10 cellular contexts compared by ENCODE assay signal in the genomic region with DNA sequence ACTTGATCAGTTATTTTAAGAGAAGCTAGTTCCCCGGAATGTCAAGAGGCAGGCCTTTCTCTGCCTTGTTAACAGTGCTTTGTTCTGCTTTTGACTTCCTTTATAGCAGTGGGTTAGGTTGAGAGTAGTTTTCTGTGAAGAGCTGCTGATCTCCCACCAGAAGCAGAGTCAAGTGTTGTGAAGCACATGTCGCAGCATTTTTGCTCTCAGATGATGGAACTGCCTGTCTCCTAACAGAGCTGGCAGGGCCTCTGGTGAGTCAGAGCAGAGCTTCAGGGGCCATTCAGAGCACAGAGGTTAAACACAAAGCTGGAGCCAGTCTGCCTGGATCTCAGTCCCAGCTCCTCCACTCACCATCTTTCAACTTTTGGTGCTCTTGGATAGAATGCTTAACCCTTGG.
DNase-seq lines count a peak whose midpoint lies in the region; ATAC-seq, FAIRE-seq and TF ChIP-seq lines count a peak whose summit lies in the region.
"Had no signal": no experiment of that assay in that cellular context is flagged by ENCODE, and none has a peak within 500 bp of the region (broad histone marks: within the 10 kb centered on the region; RNA-seq: fewer than 3 reads in every experiment).

No MANE protein-coding gene starts in this region.

- 0 out of 2 replicates have a peak overlapping the region, but pooled peaks have one; percentile 21 for H3K23ac ChIP-seq in IMR-90 (ENCODE audit: low read depth, low read length)

- peak overlapping the region; percentile 12 for H3K18ac ChIP-seq in IMR-90 (ENCODE audit: low read depth, low read length)

- DNase-seq in COLO668 (lab: John Stamatoyannopoulos, UW; ENCODE audit: unreplicated experiment) (peak; percentile 22), IMR-90 (peak; percentile 80), brain pericyte (ENCODE audit: low read depth, low spot score) (peak; percentile 5), lung (ENCODE audit: low spot score) (no peak), G401 (ENCODE audit: low spot score) (no peak), D721Med (ENCODE audit: insufficient read length, low spot score) (no peak)
- DNase-seq in activated naive CD8-positive, alpha-beta T cell treated with anti-CD3 and anti-CD28 coated beads for 36 hours, result no peak
- DNase-seq: stimulated activated CD4-positive, alpha-beta T cell treated with anti-CD3 and anti-CD28 coated beads, Interleukin-4, amount 100 ng/mL, for 24 hours had no signal

- H2AK9ac ChIP-seq in IMR-90 (replicated peaks; ENCODE audit: low read depth, low read length, poor library complexity), result peak overlapping the region; percentile 8

- no peak overlapping the region for H3K27ac Mint-ChIP-seq in activated naive CD8-positive, alpha-beta T cell treated with anti-CD3 and anti-CD28 coated beads for 36 hours

- CTCF ChIA-PET in IMR-90 (lab: Yijun Ruan, JAX), result interaction anchor here (0.7 to 1.4 kb wide), 5 partner anchors 10 to 1075 kb away, joined by 3 to 4 read pairs (median 3); no protein-coding TSS in a partner anchor

- peak overlapping the region; percentile 27 to 91 for H4K8ac ChIP-seq in IMR-90 (ENCODE audit: low read depth in 2 of 2, low read length in 2 of 2)

- peak overlapping the region; percentile 25 for H4K5ac ChIP-seq in IMR-90 (ENCODE audit: low read depth, low read length)

- no peaks in the 10 kb centered on the region for H3K9me3 Mint-ChIP-seq in activated naive CD8-positive, alpha-beta T cell treated with anti-CD3 and anti-CD28 coated beads for 36 hours

- H2BK120ac ChIP-seq in IMR-90 (ENCODE audit: low read depth, low read length), result peak overlapping the region; percentile 90

- H3K27ac ChIP-seq in IMR-90 (ENCODE audit: insufficient read depth, low read length), result peak overlapping the region; percentile 54
- H3K27ac ChIP-seq in lung (ENCODE audit: low read depth in 1 of 2, low read length in 1 of 2), result no peak overlapping the region
- H3K27ac ChIP-seq: KMS-11 had no signal

- in situ Hi-C loops in IMR-90 (cut with MboI; ENCODE audit: low sequenced_read_pairs) (no loop called here), G401 (cut with HindIII; ENCODE audit: low sequenced_read_pairs) (no loop called here)

- peak overlapping the region; percentile 95; the same call in 2 of the 3 replicates for H2BK15ac ChIP-seq in IMR-90 (ENCODE audit: low read depth, low read length)

- H3K9me3 ChIP-seq in IMR-90 (ENCODE audit: control insufficient read depth, insufficient read depth, low read length) (peaks cover 3% of the 10 kb centered on the region; the same call in 1 of the 2 replicates), lung (ENCODE audit: control insufficient read depth in 2 of 2, insufficient read depth in 1 of 2, low read length in 1 of 2) (peaks cover 0 to 2% of the 10 kb centered on the region in 2 donors)

- 0 out of 2 replicates have a peak, but pooled peaks cover 3% of the 10 kb centered on the region for H3K9me1 ChIP-seq in IMR-90 (ENCODE audit: insufficient read depth, low read length)

- ATAC-seq in IMR-90 (ENCODE audit: low read depth) (peak; percentile 96), lung (ENCODE audit: insufficient read depth, low FRiP score) (peak; percentile 47), GM19463 (IDR thresholded peaks at IDR 0.05; ENCODE audit: unreplicated experiment) (no peak)

- H3K9ac ChIP-seq in IMR-90 (ENCODE audit: low read depth, low read length), result 0 out of 2 replicates have a peak overlapping the region, but pooled peaks have one; percentile 0
- H3K9ac ChIP-seq: KMS-11 had no signal

- H3K27me3 Mint-ChIP-seq in activated naive CD8-positive, alpha-beta T cell treated with anti-CD3 and anti-CD28 coated beads for 36 hours, result no peaks in the 10 kb centered on the region

- peak overlapping the region; percentile 86 for H4K91ac ChIP-seq in IMR-90 (ENCODE audit: insufficient read depth, low read depth, low read length)

- TF ChIP-seq CTCF in IMR-90 (conservative IDR thresholded peaks at IDR 0.05; ENCODE audit: low read depth, low read length) (no peak), lung (IDR thresholded peaks at IDR 0.05; ENCODE audit: control extremely low read depth, extremely low read depth) (no peak), D721Med (IDR thresholded peaks at IDR 0.05; ENCODE audit: insufficient read depth, missing control alignments) (no peak)

- H2AK5ac ChIP-seq in IMR-90 (ENCODE audit: low read depth, low read length), result peak overlapping the region; percentile 25; the same call in 1 of the 2 replicates

- H2BK5ac ChIP-seq in IMR-90 (ENCODE audit: low read depth, low read length, poor library complexity, severe bottlenecking), result peak overlapping the region; percentile 83

- intact Hi-C loops in IMR-90 (cut with micrococcal nuclease), result no loop called here

- H3K79me1 ChIP-seq in IMR-90 (ENCODE audit: low read depth in 1 of 2, low read length in 2 of 2), result no peaks in the 10 kb centered on the region

- dilution Hi-C loops in IMR-90 (cut with HindIII; ENCODE audit: low sequenced_read_pairs, unreplicated experiment), result no loop called here

- H3K4me2 ChIP-seq in IMR-90 (ENCODE audit: low read depth, low read length), result peak overlapping the region; percentile 5
- H3K4me2 ChIP-seq: KMS-11 had no signal

- no peak for TF ChIP-seq POLR2A in IMR-90 (IDR thresholded peaks at IDR 0.05; ENCODE audit: low read depth, low read length)

- peak overlapping the region; percentile 80 for H2BK20ac ChIP-seq in IMR-90 (ENCODE audit: low read depth, low read length)

- peaks cover 6% of the 10 kb centered on the region; the same call in 1 of the 2 replicates for H3K4me1 ChIP-seq in IMR-90 (ENCODE audit: control insufficient read depth, insufficient read depth, low read length)
- no peaks in the 10 kb centered on the region for H3K4me1 ChIP-seq in lung (ENCODE audit: control insufficient read depth in 2 of 2, insufficient read depth in 2 of 2, low read length in 2 of 2)

- peak overlapping the region; percentile 82 for H2AFZ ChIP-seq in IMR-90 (replicated peaks; ENCODE audit: low read length, poor library complexity)

- BruUV-seq in IMR-90 (replicated peaks; lab: Mats Ljungman, UMichigan), result no TSS peak

- FAIRE-seq in D721Med (lab: Jason Lieb, UNC), result no peak

- H3K36me3 ChIP-seq in IMR-90 (ENCODE audit: control insufficient read depth, insufficient read depth, low read length), result no peaks in the 10 kb centered on the region
- no peaks in the 10 kb centered on the region for H3K36me3 ChIP-seq in lung (ENCODE audit: control insufficient read depth in 2 of 2, insufficient read depth in 2 of 2, low read length in 2 of 2)

- H3K56ac ChIP-seq in IMR-90 (ENCODE audit: extremely low read depth, insufficient read depth, low read length), result peak overlapping the region; percentile 80

- H3K14ac ChIP-seq in IMR-90 (replicated peaks; ENCODE audit: low read depth, low read length), result peak overlapping the region; percentile 53

- no peak for TF ChIP-seq RAD21 in IMR-90 (IDR thresholded peaks at IDR 0.05; ENCODE audit: low read length)

- H3K27me3 ChIP-seq in IMR-90 (ENCODE audit: control insufficient read depth, insufficient read depth, low read length), result no peaks in the 10 kb centered on the region
- no peaks in the 10 kb centered on the region for H3K27me3 ChIP-seq in lung (ENCODE audit: control insufficient read depth, insufficient read depth)

- H3K4ac ChIP-seq in IMR-90 (ENCODE audit: low read depth, low read length), result peak overlapping the region; percentile 78

- H3K4me3 Mint-ChIP-seq in activated naive CD8-positive, alpha-beta T cell treated with anti-CD3 and anti-CD28 coated beads for 36 hours, result no peak overlapping the region

- H3K4me3 ChIP-seq in IMR-90 (ENCODE audit: insufficient read depth, low read depth, low read length) (no peak overlapping the region), lung (no peak overlapping the region)

- no peaks in the 10 kb centered on the region for H3K4me1 Mint-ChIP-seq in activated naive CD8-positive, alpha-beta T cell treated with anti-CD3 and anti-CD28 coated beads for 36 hours

- no CpG with 5 or more reads among the region's 2 CpGs for WGBS in IMR-90 (ENCODE audit: extremely low coverage in 2 of 2, insufficient read length in 1 of 2), 2 experiments
- WGBS in lung, 2 donors, result 29 to 33% methylated on average over 2 of the region's 2 CpGs

- no peaks in the 10 kb centered on the region for H3K36me3 Mint-ChIP-seq in activated naive CD8-positive, alpha-beta T cell treated with anti-CD3 and anti-CD28 coated beads for 36 hours

- POLR2A ChIA-PET in IMR-90 (lab: Charles Lee; ENCODE audit: unreplicated experiment), result interaction anchor here (0.5 kb wide), 1 partner anchor 917 kb away, joined by 4 read pairs; no protein-coding TSS in a partner anchor

- H4K20me1 ChIP-seq in IMR-90 (ENCODE audit: insufficient read depth, low read length), result no peaks in the 10 kb centered on the region

TF ChIP-seq in IMR-90, 13 proteins besides CTCF, POLR2A, EP300 and RAD21:
- TF ChIP-seq CEBPB (IDR thresholded peaks at IDR 0.05; ENCODE audit: low read depth, low read length), result no peak
- TF ChIP-seq, protein P1, sequence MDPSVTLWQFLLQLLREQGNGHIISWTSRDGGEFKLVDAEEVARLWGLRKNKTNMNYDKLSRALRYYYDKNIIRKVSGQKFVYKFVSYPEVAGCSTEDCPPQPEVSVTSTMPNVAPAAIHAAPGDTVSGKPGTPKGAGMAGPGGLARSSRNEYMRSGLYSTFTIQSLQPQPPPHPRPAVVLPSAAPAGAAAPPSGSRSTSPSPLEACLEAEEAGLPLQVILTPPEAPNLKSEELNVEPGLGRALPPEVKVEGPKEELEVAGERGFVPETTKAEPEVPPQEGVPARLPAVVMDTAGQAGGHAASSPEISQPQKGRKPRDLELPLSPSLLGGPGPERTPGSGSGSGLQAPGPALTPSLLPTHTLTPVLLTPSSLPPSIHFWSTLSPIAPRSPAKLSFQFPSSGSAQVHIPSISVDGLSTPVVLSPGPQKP (IDR thresholded peaks at IDR 0.05; ENCODE audit: borderline replicate concordance, low read depth, low read length), result no peak

Comparison
In these comparisons a context has a peak if more than half of its experiments do, and no peak if none do; other contexts are left out.
1. DNase-seq: peak in COLO668 (single experiment), IMR-90 (single experiment) and brain pericyte (single experiment); none in lung (single experiment), G401 (single experiment), D721Med (single experiment) and activated naive CD8-positive, alpha-beta T cell treated with anti-CD3 and anti-CD28 coated beads for 36 hours (single experiment).